ENCODE assay signal across 28 cellular contexts in genomic region chr11:29190313-29190712, GRCh38.
"Had no signal": no experiment of that assay in that cellular context is flagged by ENCODE, and none has a peak within 500 bp of the region (broad histone marks: within the 10 kb centered on the region; RNA-seq: fewer than 3 reads in every experiment).

No MANE protein-coding gene starts in this region.

- H3K27ac ChIP-seq: brain microvascular endothelial cell, cardiac muscle cell, colonic mucosa, WERI-Rb-1 had no signal

- H3K4me3 ChIP-seq: cardiac muscle cell, colonic mucosa had no signal

- ATAC-seq: activated CD4-positive, CD25-positive, alpha-beta regulatory T cell treated with anti-CD3 and anti-CD28 coated beads, Interleukin-2, amount 50 U/mL, for 24 hours; activated CD8-positive, alpha-beta T cell treated with anti-CD3 and anti-CD28 coated beads for 36 hours; activated T-cell treated with anti-CD3 and anti-CD28 coated beads, Interleukin-2, amount 50 U/mL, for 4 hours; activated T-helper 17 cell treated with anti-CD3 and anti-CD28 coated beads, Interleukin-2, amount 50 U/mL, for 72 hours; esophagus mucosa; T-helper 17 cell had no signal

- DNase-seq: activated B cell treated with CpG ODN at 0.5 μM for 24 hours; activated CD4-positive, alpha-beta T cell treated with anti-CD3 and anti-CD28 coated beads for 48 hours; activated CD4-positive, alpha-beta T cell treated with anti-CD3 and anti-CD28 coated beads, Interleukin-2, amount 50 U/mL, for 1 hour; activated CD4-positive, alpha-beta T cell treated with anti-CD3 and anti-CD28 coated beads, Interleukin-2, amount 50 U/mL, for 48 hours; activated CD8-positive, alpha-beta memory T cell treated with anti-CD3 and anti-CD28 coated beads for 24 hours; activated CD8-positive, alpha-beta T cell treated with anti-CD3 and anti-CD28 coated beads for 36 hours; activated effector memory CD4-positive, alpha-beta T cell treated with Interleukin-2 at 50 U/mL for 16 hours; activated gamma-delta T cell treated with Interleukin-2 at 50 U/mL for 16 hours; activated naive CD4-positive, alpha-beta T cell treated with anti-CD3 and anti-CD28 coated beads, Interleukin-2, amount 50 U/mL, for 16 hours; activated naive CD4-positive, alpha-beta T cell treated with Interleukin-2 at 50 U/mL for 16 hours; activated T-cell treated with anti-CD3 and anti-CD28 coated beads, Interleukin-2, amount 50 U/mL, for 4 hours; amniotic stem cell; anterior cingulate cortex; brain microvascular endothelial cell; central memory CD4-positive, alpha-beta T cell; cerebellar nuclear complex; colonic mucosa; effector CD8-positive, alpha-beta T cell; foreskin fibroblast; head of caudate nucleus; T-helper 1 cell; T-helper 17 cell; T1000; WERI-Rb-1 had no signal

- H3K9me3 ChIP-seq: colonic mucosa had no signal

- H3K27me3 ChIP-seq: brain microvascular endothelial cell, cardiac muscle cell, colonic mucosa had no signal

- H3K36me3 ChIP-seq: brain microvascular endothelial cell, cardiac muscle cell, colonic mucosa, WERI-Rb-1 had no signal

- H3K4me1 ChIP-seq: colonic mucosa had no signal
